Comparison of ENCODE assay signal across 9 cellular contexts in the genomic region with DNA sequence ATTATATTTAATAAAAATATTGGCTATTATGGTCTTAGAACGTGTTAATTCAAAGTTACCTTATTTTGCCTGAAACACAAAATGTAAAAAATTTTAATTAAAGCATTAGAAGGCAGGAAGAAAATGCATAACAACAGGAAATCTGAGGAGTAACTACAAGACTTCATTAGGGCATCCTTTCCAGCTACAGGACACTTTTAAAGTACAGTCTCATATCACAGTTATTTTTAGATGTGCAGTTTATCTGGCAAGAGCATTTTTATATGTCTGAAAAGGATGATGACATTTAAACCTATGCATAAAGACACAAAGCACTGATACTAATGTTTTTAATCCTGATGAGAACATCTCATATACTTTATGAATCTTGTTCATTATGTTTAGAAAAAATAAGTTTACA.
"Had no signal": no experiment of that assay in that cellular context is flagged by ENCODE, and none has a peak within 500 bp of the region (broad histone marks: within the 10 kb centered on the region; RNA-seq: fewer than 3 reads in every experiment).

No MANE protein-coding gene starts in this region.

- DNase-seq: GM23248, GOT3, H7, H9, HCEC 1CT, HFFc6 had no signal

- H3K4me3 ChIP-seq: GM23248, GM23338, HAP-1 had no signal

- ATAC-seq: GM23338, HCT116 had no signal

- H3K27ac ChIP-seq: GM23248 had no signal

- H3K27ac Mint-ChIP-seq: GM23338, HFFc6 had no signal

- H3K9me3 Mint-ChIP-seq: GM23338, H9, HFFc6 had no signal

- H3K9me3 ChIP-seq: HAP-1 had no signal

- H3K36me3 ChIP-seq: HAP-1 had no signal

- H3K4me3 Mint-ChIP-seq: GM23338, H9, HFFc6 had no signal
